In genomic region chr15:55846108-55846707, GRCh38 we compare ENCODE assay signal across 8 cellular contexts.
DNase-seq lines count a peak whose midpoint lies in the region; ATAC-seq and TF ChIP-seq lines count a peak whose summit lies in the region.

No MANE protein-coding gene starts in this region.

- no peak overlapping the region for H3K27ac Mint-ChIP-seq in osteocyte (ENCODE audit: unreplicated experiment)

- H3K36me3 ChIP-seq in BE2C = peaks cover 5% of the 10 kb centered on the region

- peak; percentile 71 for DNase-seq in BE2C
- DNase-seq in GM13977 (ENCODE audit: low spot score) = peak; percentile 64
- DNase-seq in NCI-H460 (ENCODE audit: extremely low read depth, low read depth) = peak; percentile 76
- DNase-seq in activated CD4-positive, alpha-beta T cell treated with anti-CD3 and anti-CD28 coated beads, Interleukin-2, amount 50 U/mL, for 1 hour = peak; percentile 3
- DNase-seq in foreskin fibroblast = peak; percentile 71 to 90
- DNase-seq in osteocyte (ENCODE audit: extremely low spot score, unreplicated experiment) = no peak
- DNase-seq in stimulated activated naive CD4-positive, alpha-beta T cell treated with Interleukin-2 at 50 U/mL for 16 hours (lab: John Stamatoyannopoulos, UW) = no peak

- H3K4me1 Mint-ChIP-seq in osteocyte (ENCODE audit: unreplicated experiment) = no peaks in the 10 kb centered on the region

- H3K4me1 ChIP-seq in BE2C = peaks cover 6% of the 10 kb centered on the region

- H3K27me3 Mint-ChIP-seq in osteocyte (ENCODE audit: unreplicated experiment) = no peaks in the 10 kb centered on the region

- in situ Hi-C loops in GM13977 (cut with MboI; ENCODE audit: low pct_unique_long_range_greater_than_20kb, low sequenced_read_pairs, unreplicated experiment) = no loop called here

- H3K36me3 Mint-ChIP-seq in osteocyte (ENCODE audit: unreplicated experiment) = peaks cover 24% of the 10 kb centered on the region

- no peaks in the 10 kb centered on the region for H3K27me3 ChIP-seq in BE2C

- peak; percentile 94 for TF ChIP-seq CTCF in BE2C (IDR thresholded peaks at IDR 0.05; ENCODE audit: low read depth, low read length)
- peak; percentile 86 for TF ChIP-seq CTCF in GM13977 (IDR thresholded peaks at IDR 0.05; ENCODE audit: extremely low read depth, insufficient read depth, missing control alignments)
- TF ChIP-seq CTCF in foreskin fibroblast (IDR thresholded peaks at IDR 0.05; ENCODE audit: low read depth, low read length) = peak; percentile 86
- peak; percentile 88 for TF ChIP-seq CTCF in osteocyte (IDR thresholded peaks at IDR 0.05)

- H3K9me3 Mint-ChIP-seq in osteocyte (ENCODE audit: unreplicated experiment) = no peaks in the 10 kb centered on the region

- H3K4me3 Mint-ChIP-seq in osteocyte (ENCODE audit: unreplicated experiment) = no peak overlapping the region

- H3K9me3 ChIP-seq in BE2C = no peaks in the 10 kb centered on the region

- no peak overlapping the region for H3K4me3 ChIP-seq in BE2C (ENCODE audit: low read depth, low read length)
- no peak overlapping the region for H3K4me3 ChIP-seq in foreskin fibroblast (ENCODE audit: low read depth in 1 of 2, low read length in 2 of 2)

- peak; percentile 84 for ATAC-seq in HG03139 (IDR thresholded peaks at IDR 0.05; ENCODE audit: unreplicated experiment)

Comparison
In these comparisons a context has a peak if more than half of its experiments do, and no peak if none do; other contexts are left out.
1. DNase-seq: peak in BE2C (single experiment), GM13977 (single experiment), NCI-H460 (single experiment), activated CD4-positive, alpha-beta T cell treated with anti-CD3 and anti-CD28 coated beads, Interleukin-2, amount 50 U/mL, for 1 hour (single experiment) and foreskin fibroblast (2 of 2); none in osteocyte (single experiment) and stimulated activated naive CD4-positive, alpha-beta T cell treated with Interleukin-2 at 50 U/mL for 16 hours (single experiment).
2. Peak in every context shown above with its lines, with median percentiles within 50 percentile points of each other: CTCF ChIP-seq.